Comparison of ENCODE assay signal across 12 cellular contexts in the genomic region with DNA sequence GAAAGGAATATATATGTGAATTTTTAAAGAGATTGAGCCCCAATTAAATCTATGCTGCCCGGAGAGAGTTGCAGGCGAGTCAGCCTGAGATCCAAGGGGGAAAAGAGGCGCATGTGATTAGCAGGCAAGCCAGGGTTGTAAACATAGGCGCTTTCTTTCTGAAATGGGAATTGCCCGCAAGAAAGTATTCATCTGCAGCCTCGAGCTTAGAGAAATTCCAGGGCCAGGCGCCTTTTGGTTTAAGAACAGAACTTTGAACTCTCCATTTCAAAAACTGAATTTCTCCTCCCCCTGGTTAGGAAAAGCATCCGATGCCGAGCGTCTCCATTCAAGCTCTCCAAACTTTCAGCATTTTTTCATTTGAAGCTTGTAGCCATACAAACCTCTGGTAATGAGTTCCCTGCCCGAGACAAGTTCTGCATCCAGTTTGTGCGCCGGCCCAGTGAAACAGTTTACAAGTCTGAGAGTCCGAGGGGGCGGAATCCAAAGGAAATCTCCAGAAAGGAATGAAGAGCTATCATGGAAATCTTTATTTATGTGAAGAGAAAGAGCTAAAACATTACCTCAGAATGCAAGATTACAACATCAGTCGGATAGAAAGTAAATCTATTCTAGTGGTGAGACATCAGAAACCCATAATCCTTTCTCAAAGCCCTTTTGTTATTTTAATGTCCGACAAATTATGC.
DNase-seq lines count a peak whose midpoint lies in the region; ATAC-seq, FAIRE-seq and TF ChIP-seq lines count a peak whose summit lies in the region.
"Had no signal": no experiment of that assay in that cellular context is flagged by ENCODE, and none has a peak within 500 bp of the region (broad histone marks: within the 10 kb centered on the region; RNA-seq: fewer than 3 reads in every experiment).

No MANE protein-coding gene starts in this region.

- peak overlapping the region; percentile 2 for H3K27ac ChIP-seq in colonic mucosa
- no peak overlapping the region for H3K27ac ChIP-seq in kidney (ENCODE audit: low read depth in 2 of 2, low read length in 2 of 2)
- peak overlapping the region; percentile 1 for H3K27ac ChIP-seq in smooth muscle cell (ENCODE audit: low read depth)
- no peak overlapping the region for H3K27ac ChIP-seq in naive thymus-derived CD4-positive, alpha-beta T cell (ENCODE audit: low read depth, low read length)

- H3K9ac ChIP-seq in colonic mucosa (ENCODE audit: low read depth in 2 of 2, low read length in 2 of 2) (no peak overlapping the region), kidney (ENCODE audit: low read length in 2 of 2) (no peak overlapping the region), smooth muscle cell (ENCODE audit: low read depth) (no peak overlapping the region)

- intact Hi-C loops in colonic mucosa (cut with DNase I) = no loop called here
- intact Hi-C loops in kidney (cut with DNase I) = no loop called here
- intact Hi-C loops in naive thymus-derived CD4-positive, alpha-beta T cell (cut with micrococcal nuclease) = no loop called here

- CTCF ChIA-PET in naive thymus-derived CD4-positive, alpha-beta T cell (lab: Charles Lee) = interaction anchor here (0.7 kb wide), 1 partner anchor 1087 kb away, joined by 7 read pairs; no protein-coding TSS in a partner anchor

- peaks cover 47% of the 10 kb centered on the region for H3K27me3 Mint-ChIP-seq in activated T-cell treated with anti-CD3 and anti-CD28 coated beads, Interleukin-2, amount 50 U/mL, for 24 hours
- peaks cover 23 to 40% (median 38%) of the 10 kb centered on the region in 5 donors for H3K27me3 Mint-ChIP-seq in naive thymus-derived CD4-positive, alpha-beta T cell

- no peaks in the 10 kb centered on the region for H3F3A ChIP-seq in smooth muscle cell (ENCODE audit: low read depth)

- H3K4me3 ChIP-seq in colonic mucosa (no peak overlapping the region), kidney (ENCODE audit: low read length in 2 of 2) (peak overlapping the region; percentile 40 to 48), smooth muscle cell (peak overlapping the region; percentile 44)
- no peak overlapping the region for H3K4me3 ChIP-seq in naive thymus-derived CD4-positive, alpha-beta T cell (ENCODE audit: low read length)

- no peaks in the 10 kb centered on the region for H3K36me3 ChIP-seq in colonic mucosa
- H3K36me3 ChIP-seq in kidney (ENCODE audit: control insufficient read depth in 1 of 2, insufficient read depth in 2 of 2, low read length in 2 of 2) = no peaks in the 10 kb centered on the region
- H3K36me3 ChIP-seq in smooth muscle cell (ENCODE audit: low read depth) = no peaks in the 10 kb centered on the region
- no peaks in the 10 kb centered on the region for H3K36me3 ChIP-seq in naive thymus-derived CD4-positive, alpha-beta T cell (ENCODE audit: control insufficient read depth in 2 of 3, insufficient read depth in 3 of 3, low read length in 3 of 3)

- WGBS in smooth muscle cell (ENCODE audit: low lambda C conversion rate) = 4% methylated on average over 17 of the region's 17 CpGs

- H3K79me2 ChIP-seq in smooth muscle cell (ENCODE audit: low read depth) = no peaks in the 10 kb centered on the region

- POLR2A ChIA-PET in naive thymus-derived CD4-positive, alpha-beta T cell (lab: Charles Lee) = no interaction called here

- H3K4me1 Mint-ChIP-seq in activated T-cell treated with anti-CD3 and anti-CD28 coated beads, Interleukin-2, amount 50 U/mL, for 24 hours (ENCODE audit: low read depth) = no peaks in the 10 kb centered on the region
- no peaks in the 10 kb centered on the region for H3K4me1 Mint-ChIP-seq in naive thymus-derived CD4-positive, alpha-beta T cell
- H3K4me1 Mint-ChIP-seq: activated naive CD8-positive, alpha-beta T cell treated with anti-CD3 and anti-CD28 coated beads, Interleukin-2, amount 10 ng/mL, durations not matched to agents 7 days and 5 days had no signal

- no peaks in the 10 kb centered on the region for H3K36me3 Mint-ChIP-seq in activated T-cell treated with anti-CD3 and anti-CD28 coated beads, Interleukin-2, amount 50 U/mL, for 24 hours (ENCODE audit: low read depth)
- no peaks in the 10 kb centered on the region for H3K36me3 Mint-ChIP-seq in naive thymus-derived CD4-positive, alpha-beta T cell
- H3K36me3 Mint-ChIP-seq: activated naive CD8-positive, alpha-beta T cell treated with anti-CD3 and anti-CD28 coated beads, Interleukin-2, amount 10 ng/mL, durations not matched to agents 7 days and 5 days had no signal

- no peaks in the 10 kb centered on the region for H4K20me1 ChIP-seq in smooth muscle cell (ENCODE audit: low read depth)

- no peaks in the 10 kb centered on the region for H3K27me3 ChIP-seq in colonic mucosa
- peaks cover 32% of the 10 kb centered on the region for H3K27me3 ChIP-seq in smooth muscle cell (ENCODE audit: low read depth)
- H3K27me3 ChIP-seq in naive thymus-derived CD4-positive, alpha-beta T cell (ENCODE audit: control insufficient read depth in 2 of 2, insufficient read depth in 2 of 2, low read length in 2 of 2) = no peaks in the 10 kb centered on the region

- TF ChIP-seq CTCF in colonic mucosa (IDR thresholded peaks at IDR 0.05) = no peak
- TF ChIP-seq CTCF in kidney (IDR thresholded peaks at IDR 0.05; ENCODE audit: borderline replicate concordance, extremely low read depth, insufficient read depth) = no peak
- no peak for TF ChIP-seq CTCF in smooth muscle cell (IDR thresholded peaks at IDR 0.05; ENCODE audit: borderline replicate concordance, insufficient read depth, poor library complexity, severe bottlenecking)

- H2AFZ ChIP-seq in smooth muscle cell (ENCODE audit: low read depth) = peak overlapping the region; percentile 68

- ATAC-seq in naive thymus-derived CD4-positive, alpha-beta T cell = no peak
- ATAC-seq: Panc1 had no signal

- no peak overlapping the region for H3K4me3 Mint-ChIP-seq in activated T-cell treated with anti-CD3 and anti-CD28 coated beads, Interleukin-2, amount 50 U/mL, for 24 hours
- H3K4me3 Mint-ChIP-seq in naive thymus-derived CD4-positive, alpha-beta T cell = no peak overlapping the region
- H3K4me3 Mint-ChIP-seq: activated naive CD8-positive, alpha-beta T cell treated with anti-CD3 and anti-CD28 coated beads, Interleukin-2, amount 10 ng/mL, durations not matched to agents 7 days and 5 days had no signal

- DNase-seq in H4 (ENCODE audit: low spot score) = peak; percentile 28
- DNase-seq in colonic mucosa = peak; percentile 27
- DNase-seq in kidney = no peak
- DNase-seq in smooth muscle cell (lab: John Stamatoyannopoulos, UW; ENCODE audit: unreplicated experiment) = no peak
- no peak for DNase-seq in activated T-cell treated with anti-CD3 and anti-CD28 coated beads, Interleukin-2, amount 50 U/mL, for 24 hours
- no peak for DNase-seq in naive thymus-derived CD4-positive, alpha-beta T cell
- DNase-seq in NCI-H1417 treated with DMSO at 0.1 percent for 48 hours (lab: John Stamatoyannopoulos, UW) = no peak
- no peak for DNase-seq in stimulated activated CD4-positive, alpha-beta T cell treated with anti-CD3 and anti-CD28 coated beads, Interleukin-4, amount 100 ng/mL, for 4 hours
- DNase-seq: activated naive CD8-positive, alpha-beta T cell treated with anti-CD3 and anti-CD28 coated beads, Interleukin-2, amount 10 ng/mL, durations not matched to agents 7 days and 5 days; trophoblast cell had no signal

- H3K9me3 ChIP-seq in colonic mucosa = no peaks in the 10 kb centered on the region
- H3K9me3 ChIP-seq in kidney (ENCODE audit: control insufficient read depth in 1 of 2, low read length in 2 of 2) = no peaks in the 10 kb centered on the region
- H3K9me3 ChIP-seq in smooth muscle cell (replicated peaks; ENCODE audit: low read depth) = no peaks in the 10 kb centered on the region
- H3K9me3 ChIP-seq in naive thymus-derived CD4-positive, alpha-beta T cell (ENCODE audit: control insufficient read depth in 2 of 3, low read length in 3 of 3) = no peaks in the 10 kb centered on the region

- H3K27ac Mint-ChIP-seq in activated T-cell treated with anti-CD3 and anti-CD28 coated beads, Interleukin-2, amount 50 U/mL, for 24 hours = no peak overlapping the region
- no peak overlapping the region for H3K27ac Mint-ChIP-seq in naive thymus-derived CD4-positive, alpha-beta T cell
- H3K27ac Mint-ChIP-seq: activated naive CD8-positive, alpha-beta T cell treated with anti-CD3 and anti-CD28 coated beads, Interleukin-2, amount 10 ng/mL, durations not matched to agents 7 days and 5 days had no signal

- H3K4me1 ChIP-seq in colonic mucosa = no peaks in the 10 kb centered on the region
- H3K4me1 ChIP-seq in kidney (ENCODE audit: control insufficient read depth in 1 of 2, insufficient read depth in 1 of 2, low read depth in 1 of 2, low read length in 2 of 2) = peaks cover 0 to 2% of the 10 kb centered on the region in 2 donors
- peaks cover 17% of the 10 kb centered on the region for H3K4me1 ChIP-seq in smooth muscle cell (ENCODE audit: low read depth)
- no peaks in the 10 kb centered on the region for H3K4me1 ChIP-seq in naive thymus-derived CD4-positive, alpha-beta T cell (ENCODE audit: control insufficient read depth in 2 of 2, insufficient read depth in 2 of 2, low read length in 2 of 2)

- peak overlapping the region; percentile 82 for H3K4me2 ChIP-seq in smooth muscle cell

- FAIRE-seq in kidney (lab: Jason Lieb, UNC) = no peak
- FAIRE-seq: GM19239 had no signal

- no peaks in the 10 kb centered on the region for H3K9me3 Mint-ChIP-seq in activated T-cell treated with anti-CD3 and anti-CD28 coated beads, Interleukin-2, amount 50 U/mL, for 24 hours
- H3K9me3 Mint-ChIP-seq in naive thymus-derived CD4-positive, alpha-beta T cell = peaks cover 0 to 4% (median under 1%) of the 10 kb centered on the region in 11 donors
- H3K9me3 Mint-ChIP-seq: activated naive CD8-positive, alpha-beta T cell treated with anti-CD3 and anti-CD28 coated beads, Interleukin-2, amount 10 ng/mL, durations not matched to agents 7 days and 5 days had no signal

Comparison
In these comparisons a context has a peak if more than half of its experiments do, and no peak if none do; other contexts are left out.
1. DNase-seq: peak in H4 (single experiment) and colonic mucosa (single experiment); none in kidney (single experiment), smooth muscle cell (single experiment), activated T-cell treated with anti-CD3 and anti-CD28 coated beads, Interleukin-2, amount 50 U/mL, for 24 hours (single experiment), naive thymus-derived CD4-positive, alpha-beta T cell (0 of 9), NCI-H1417 treated with DMSO at 0.1 percent for 48 hours (single experiment) and stimulated activated CD4-positive, alpha-beta T cell treated with anti-CD3 and anti-CD28 coated beads, Interleukin-4, amount 100 ng/mL, for 4 hours (0 of 2).
2. H3K27ac ChIP-seq: peak in colonic mucosa (single experiment) and smooth muscle cell (single experiment); none in kidney (0 of 2) and naive thymus-derived CD4-positive, alpha-beta T cell (single experiment).
3. H3K4me3 ChIP-seq: peak in kidney (2 of 2) and smooth muscle cell (single experiment); none in colonic mucosa (single experiment) and naive thymus-derived CD4-positive, alpha-beta T cell (single experiment).